8 cellular contexts compared by ENCODE assay signal in genomic region chr9:677461-678097, GRCh38.
DNase-seq lines count a peak whose midpoint lies in the region; ATAC-seq and TF ChIP-seq lines count a peak whose summit lies in the region.

No MANE protein-coding gene starts in this region.

- ATAC-seq in gastrocnemius medialis (peak; percentile 64 to 67), HG03378 (IDR thresholded peaks at IDR 0.05; ENCODE audit: unreplicated experiment) (no peak)

- DNase-seq in Calu3, result no peak
- DNase-seq in SK-N-SH, result no peak
- peak; percentile 48 for DNase-seq in fibroblast of mammary gland (ENCODE audit: low read depth)
- DNase-seq in gastrocnemius medialis, result no peak
- no peak for DNase-seq in mucosa of gallbladder (ENCODE audit: low spot score)
- no peak for DNase-seq in putamen (ENCODE audit: low spot score)
- no peak for DNase-seq in HK-2 (ENCODE audit: unreplicated experiment)

- H3K4me3 Mint-ChIP-seq in Calu3 (ENCODE audit: low read depth, unreplicated experiment), result peak overlapping the region; percentile 50

- in situ Hi-C loops in gastrocnemius medialis (cut with MboI; ENCODE audit: low sequenced_read_pairs in 4 of 4), result loop anchor here in 1 of 4 donors (10.0 kb wide), 1 partner anchor 63 kb away; no protein-coding TSS in a partner anchor

- intact Hi-C loops in Calu3 (cut with micrococcal nuclease; ENCODE audit: unreplicated experiment) (no loop called here), gastrocnemius medialis (cut with DNase I; ENCODE audit: low total_unique reads) (no loop called here)

- H3K9me2 ChIP-seq in SK-N-SH, result no peaks in the 10 kb centered on the region

- H3K9me3 Mint-ChIP-seq in Calu3 (ENCODE audit: low read depth, unreplicated experiment), result no peaks in the 10 kb centered on the region

- peak overlapping the region; percentile 15 for H3K27ac Mint-ChIP-seq in Calu3 (ENCODE audit: unreplicated experiment)

- CTCF ChIA-PET in Calu3 (lab: Charles Lee), result no interaction called here
- CTCF ChIA-PET in SK-N-SH (lab: Yijun Ruan, JAX), result no interaction called here

- H3K36me3 ChIP-seq in SK-N-SH (replicated peaks in 1 of 2; ENCODE audit: control insufficient read depth in 1 of 2, insufficient read depth in 2 of 2, low read length in 1 of 2) (no peaks in the 10 kb centered on the region), gastrocnemius medialis (no peaks in the 10 kb centered on the region)

- H3K9me3 ChIP-seq in SK-N-SH (no peaks in the 10 kb centered on the region), gastrocnemius medialis (no peaks in the 10 kb centered on the region)

- H3K9ac ChIP-seq in SK-N-SH, result no peak overlapping the region

- H3K4me1 ChIP-seq in SK-N-SH (ENCODE audit: control insufficient read depth in 1 of 2, insufficient read depth in 2 of 2, low read depth in 1 of 2, low read length in 1 of 2), result no peaks in the 10 kb centered on the region
- peaks cover 18 to 19% of the 10 kb centered on the region in 2 donors for H3K4me1 ChIP-seq in gastrocnemius medialis

- POLR2A ChIA-PET in SK-N-SH (lab: Yijun Ruan, JAX), result no interaction called here

- peaks cover 17% of the 10 kb centered on the region for H3K4me1 Mint-ChIP-seq in Calu3 (ENCODE audit: low read depth, unreplicated experiment)

- TF ChIP-seq CTCF in Calu3 (IDR thresholded peaks at IDR 0.05; ENCODE audit: unreplicated experiment), result no peak
- TF ChIP-seq CTCF in SK-N-SH (IDR thresholded peaks at IDR 0.05), result no peak
- TF ChIP-seq CTCF in fibroblast of mammary gland (conservative IDR thresholded peaks at IDR 0.05; ENCODE audit: control insufficient read depth, insufficient read depth, low read depth, low read length), result no peak
- no peak for TF ChIP-seq CTCF in gastrocnemius medialis (IDR thresholded peaks at IDR 0.05 in 4 of 5, conservative IDR thresholded peaks at IDR 0.05 in 1 of 5)

- no TSS peak for BruUV-seq in Calu3 (replicated peaks; lab: Mats Ljungman, UMichigan)

- no peaks in the 10 kb centered on the region for H4K20me1 ChIP-seq in SK-N-SH (ENCODE audit: insufficient read depth)

- 7% methylated on average over 11 of the region's 11 CpGs for WGBS in SK-N-SH (ENCODE audit: low lambda C conversion rate)

- H3K36me3 Mint-ChIP-seq in Calu3 (ENCODE audit: insufficient read depth, unreplicated experiment), result no peaks in the 10 kb centered on the region

- H3K27me3 Mint-ChIP-seq in Calu3 (ENCODE audit: unreplicated experiment), result no peaks in the 10 kb centered on the region

- H2AFZ ChIP-seq in SK-N-SH (ENCODE audit: low read depth), result peak overlapping the region; percentile 63; the same call in 1 of the 2 replicates

- H3K79me2 ChIP-seq in SK-N-SH (ENCODE audit: insufficient read depth), result no peaks in the 10 kb centered on the region

- no peak overlapping the region for H3K27ac ChIP-seq in SK-N-SH (ENCODE audit: low read depth in 2 of 2, low read length in 1 of 2)
- H3K27ac ChIP-seq in gastrocnemius medialis, result peak overlapping the region in 3 of 4 donors; percentile 33 to 70 (median 36)

- peak overlapping the region; percentile 39 to 53 for H3K4me3 ChIP-seq in SK-N-SH (ENCODE audit: low read depth in 2 of 2, low read length in 1 of 2)
- peak overlapping the region; percentile 36 for H3K4me3 ChIP-seq in fibroblast of mammary gland (ENCODE audit: control insufficient read depth, low read depth, low read length)
- peak overlapping the region; percentile 45 to 71 (median 52) for H3K4me3 ChIP-seq in gastrocnemius medialis

- peaks cover 29% of the 10 kb centered on the region; the same call in 1 of the 2 replicates for H3K27me3 ChIP-seq in SK-N-SH (ENCODE audit: insufficient read depth)
- H3K27me3 ChIP-seq in gastrocnemius medialis, result no peaks in the 10 kb centered on the region

- peaks cover 4% of the 10 kb centered on the region for H3F3A ChIP-seq in SK-N-SH (replicated peaks; ENCODE audit: insufficient read depth)

- TF ChIP-seq RAD21 in SK-N-SH (IDR thresholded peaks at IDR 0.05; ENCODE audit: low read length), result no peak

- TF ChIP-seq EP300 in SK-N-SH (IDR thresholded peaks at IDR 0.05; ENCODE audit: borderline replicate concordance in 1 of 2, low read depth in 1 of 2, low read length in 1 of 2), result no peak

- no peak for TF ChIP-seq POLR2A in gastrocnemius medialis (IDR thresholded peaks at IDR 0.05)

- H3K4me2 ChIP-seq in SK-N-SH, result peak overlapping the region; percentile 74

TF ChIP-seq in SK-N-SH, 30 proteins besides CTCF, POLR2A, EP300 and RAD21:
- TF ChIP-seq SMC3 (IDR thresholded peaks at IDR 0.05; ENCODE audit: low read depth, low read length) (no peak), FOXJ3 (CRISPR knock-in tag; IDR thresholded peaks at IDR 0.05) (no peak), GABPA (IDR thresholded peaks at IDR 0.05; ENCODE audit: low read depth) (0 out of 2 replicates have a peak, but pooled peaks have one; percentile 8), USF1 (IDR thresholded peaks at IDR 0.05; ENCODE audit: borderline replicate concordance, low read depth) (no peak)
TF ChIP-seq in SK-N-SH: peak in this region for 1.

Comparison
In these comparisons a context has a peak if more than half of its experiments do, and no peak if none do; other contexts are left out.
1. H3K27ac ChIP-seq: peak in gastrocnemius medialis (3 of 4); none in SK-N-SH (0 of 2).
2. Peak in every context shown above with its lines, with median percentiles within 50 percentile points of each other: H3K4me3 ChIP-seq.